ENCODE assay signal across 9 cellular contexts in genomic region chr9:121300283-121301119, GRCh38. TPM values are rescaled to one million over a fixed set of nuclear protein-coding genes. Genes with fewer than 3 reads are reported as not detected.
DNase-seq lines count a peak whose midpoint lies in the region; ATAC-seq and TF ChIP-seq lines count a peak whose summit lies in the region.
"Had no signal": no experiment of that assay in that cellular context is flagged by ENCODE, and none has a peak within 500 bp of the region (broad histone marks: within the 10 kb centered on the region; RNA-seq: fewer than 3 reads in every experiment).

No MANE protein-coding gene starts in this region.

- H3K4me3 Mint-ChIP-seq in Calu3 (ENCODE audit: low read depth, unreplicated experiment) = peak overlapping the region; percentile 72

- no peaks in the 10 kb centered on the region for H3K27me3 Mint-ChIP-seq in Calu3 (ENCODE audit: unreplicated experiment)

- H3K9me3 Mint-ChIP-seq in Calu3 (ENCODE audit: low read depth, unreplicated experiment) = no peaks in the 10 kb centered on the region

- intact Hi-C loops in Calu3 (cut with micrococcal nuclease; ENCODE audit: unreplicated experiment) (no loop called here), psoas muscle (cut with DNase I) (no loop called here)

- H3K36me3 ChIP-seq in WERI-Rb-1 (no peaks in the 10 kb centered on the region), psoas muscle (ENCODE audit: insufficient read depth in 1 of 2, low read depth in 1 of 2) (peaks cover 0 to 36% of the 10 kb centered on the region in 2 donors)

- peak overlapping the region; percentile 60 for H3K27ac Mint-ChIP-seq in Calu3 (ENCODE audit: unreplicated experiment)

- peaks cover 52% of the 10 kb centered on the region for H3K4me1 ChIP-seq in psoas muscle

- peaks cover 27% of the 10 kb centered on the region for H3K4me1 Mint-ChIP-seq in Calu3 (ENCODE audit: low read depth, unreplicated experiment)

- CTCF ChIA-PET in Calu3 (lab: Charles Lee) = no interaction called here

- H3K4me3 ChIP-seq in WERI-Rb-1 (ENCODE audit: low read depth, low read length) (peak overlapping the region; percentile 34), foreskin fibroblast (ENCODE audit: low read depth in 1 of 2, low read length in 2 of 2) (peak overlapping the region; percentile 27 to 52), psoas muscle (peak overlapping the region; percentile 75)

- 49 to 63% (median 54%) methylated on average over 13 of the region's 13 CpGs for WGBS in psoas muscle, 3 donors

- H3K36me3 Mint-ChIP-seq in Calu3 (ENCODE audit: insufficient read depth, unreplicated experiment) = peaks cover 8% of the 10 kb centered on the region

- DNase-seq in Calu3 (no peak), WERI-Rb-1 (no peak), foreskin fibroblast (no peak), psoas muscle (peak in 1 of 2 donors; percentile 38), D341Med (ENCODE audit: low spot score) (no peak), NCI-H69 (lab: John Stamatoyannopoulos, UW) (no peak), glomerular visceral epithelial cell (ENCODE audit: extremely low spot score) (no peak), NCI-H526 treated with DMSO at 0.1 percent for 48 hours (lab: John Stamatoyannopoulos, UW) (no peak)

- H3K27me3 ChIP-seq in WERI-Rb-1 (ENCODE audit: insufficient read depth, low read depth, severe bottlenecking) = no peaks in the 10 kb centered on the region
- no peaks in the 10 kb centered on the region for H3K27me3 ChIP-seq in psoas muscle (ENCODE audit: insufficient read depth in 3 of 3, low read length in 2 of 3)

- H3K9me3 ChIP-seq in WERI-Rb-1 (ENCODE audit: severe bottlenecking) = no peaks in the 10 kb centered on the region
- H3K9me3 ChIP-seq in psoas muscle = no peaks in the 10 kb centered on the region

- BruUV-seq in Calu3 (replicated peaks; lab: Mats Ljungman, UMichigan) = TSS peak; percentile 51

- TF ChIP-seq CTCF in Calu3 (IDR thresholded peaks at IDR 0.05; ENCODE audit: unreplicated experiment) (no peak), WERI-Rb-1 (IDR thresholded peaks at IDR 0.05; ENCODE audit: low read depth, low read length) (no peak), foreskin fibroblast (IDR thresholded peaks at IDR 0.05; ENCODE audit: low read depth, low read length) (no peak), psoas muscle (IDR thresholded peaks at IDR 0.05) (no peak)

- H3K27ac ChIP-seq in WERI-Rb-1 (no peak overlapping the region), psoas muscle (peak overlapping the region; percentile 78)
- H3K27ac ChIP-seq: KMS-11 had no signal

- no peak for ATAC-seq in psoas muscle

RNA-seq across cellular contexts. Expression of gene GSN, which starts 32.5 kb away (rescaled TPM):
- total RNA-seq in Calu3 (2022) (68.3 and 71.6 TPM in 2 replicates), psoas muscle (100 to 1,000 TPM; 140 to 490 (median 211) TPM)
- 100 to 1,000 TPM; 199 to 225 (median 208) TPM for polyA plus RNA-seq in psoas muscle
